ENCODE assay signal across 25 cellular contexts in genomic region chr16:1734816-1735215, GRCh38.
"Had no signal": no experiment of that assay in that cellular context is flagged by ENCODE, and none has a peak within 500 bp of the region (broad histone marks: within the 10 kb centered on the region; RNA-seq: fewer than 3 reads in every experiment).

No MANE protein-coding gene starts in this region.

- H3K36me3 Mint-ChIP-seq: activated CD4-positive, alpha-beta memory T cell treated with anti-CD3 and anti-CD28 coated beads for 36 hours; activated naive CD4-positive, alpha-beta T cell treated with anti-CD3 and anti-CD28 coated beads, Interleukin-2, amount 50 U/mL, for 72 hours had no signal

- H3K9me2 ChIP-seq: SK-N-SH had no signal

- H3K9me3 Mint-ChIP-seq: activated CD4-positive, alpha-beta memory T cell treated with anti-CD3 and anti-CD28 coated beads for 36 hours; activated CD4-positive, alpha-beta T cell treated with anti-CD3 and anti-CD28 coated beads, Interleukin-2, amount 10 ng/mL, durations not matched to agents 7 days and 5 days; activated naive CD4-positive, alpha-beta T cell treated with anti-CD3 and anti-CD28 coated beads, Interleukin-2, amount 50 U/mL, for 72 hours; activated naive CD8-positive, alpha-beta T cell treated with anti-CD3 and anti-CD28 coated beads, Interleukin-2, amount 50 U/mL, for 24 hours; brain; central memory CD8-positive, alpha-beta T cell had no signal

- H3K27ac ChIP-seq: KMS-11, SJCRH30, VCaP had no signal

- ATAC-seq: activated naive CD4-positive, alpha-beta T cell treated with anti-CD3 and anti-CD28 coated beads, Interleukin-2, amount 50 U/mL, for 72 hours; activated naive CD8-positive, alpha-beta T cell treated with anti-CD3 and anti-CD28 coated beads, Interleukin-2, amount 50 U/mL, for 24 hours had no signal

- H3K4me1 Mint-ChIP-seq: activated CD4-positive, alpha-beta T cell treated with anti-CD3 and anti-CD28 coated beads, Interleukin-2, amount 10 ng/mL, durations not matched to agents 7 days and 5 days; activated naive CD8-positive, alpha-beta T cell treated with anti-CD3 and anti-CD28 coated beads, Interleukin-2, amount 50 U/mL, for 24 hours; brain; central memory CD8-positive, alpha-beta T cell had no signal

- H3K27me3 Mint-ChIP-seq: activated CD4-positive, alpha-beta memory T cell treated with anti-CD3 and anti-CD28 coated beads for 36 hours; activated CD4-positive, alpha-beta T cell treated with anti-CD3 and anti-CD28 coated beads, Interleukin-2, amount 10 ng/mL, durations not matched to agents 7 days and 5 days; activated naive CD8-positive, alpha-beta T cell treated with anti-CD3 and anti-CD28 coated beads, Interleukin-2, amount 50 U/mL, for 24 hours; brain; central memory CD8-positive, alpha-beta T cell had no signal

- DNase-seq: activated CD4-positive, alpha-beta memory T cell treated with anti-CD3 and anti-CD28 coated beads for 36 hours; activated CD4-positive, alpha-beta T cell treated with anti-CD3 and anti-CD28 coated beads, Interleukin-2, amount 10 ng/mL, durations not matched to agents 7 days and 5 days; activated CD4-positive, CD25-positive, alpha-beta regulatory T cell; activated CD8-positive, alpha-beta memory T cell treated with anti-CD3 and anti-CD28 coated beads, Interleukin-2, amount 50 U/mL, for 4 hours; activated naive CD4-positive, alpha-beta T cell treated with Interleukin-2 at 50 U/mL for 16 hours; activated naive CD8-positive, alpha-beta T cell treated with anti-CD3 and anti-CD28 coated beads, Interleukin-2, amount 50 U/mL, for 24 hours; amniotic stem cell; NCI-H1092 treated with DMSO at 0.1 percent for 48 hours; NCI-H1417 treated with DMSO at 0.1 percent for 48 hours; NCI-H1694; NCI-H2029; NCI-H2107; NCI-H2171 treated with DMSO at 0.1 percent for 48 hours; NCI-H226; NCI-H510A; NCI-H526 treated with DMSO at 0.1 percent for 48 hours; NCI-H82; SJCRH30; SK-N-SH; T-helper 1 cell had no signal

- H3K4me2 ChIP-seq: KMS-11, SK-N-SH had no signal

- H3K4me3 Mint-ChIP-seq: activated CD4-positive, alpha-beta memory T cell treated with anti-CD3 and anti-CD28 coated beads for 36 hours; activated CD4-positive, alpha-beta T cell treated with anti-CD3 and anti-CD28 coated beads, Interleukin-2, amount 10 ng/mL, durations not matched to agents 7 days and 5 days; activated naive CD8-positive, alpha-beta T cell treated with anti-CD3 and anti-CD28 coated beads, Interleukin-2, amount 50 U/mL, for 24 hours; brain; central memory CD8-positive, alpha-beta T cell had no signal

- H3K27me3 ChIP-seq: SJCRH30 had no signal

- H3K27ac Mint-ChIP-seq: activated CD4-positive, alpha-beta memory T cell treated with anti-CD3 and anti-CD28 coated beads for 36 hours; activated CD4-positive, alpha-beta T cell treated with anti-CD3 and anti-CD28 coated beads, Interleukin-2, amount 10 ng/mL, durations not matched to agents 7 days and 5 days; activated naive CD4-positive, alpha-beta T cell treated with anti-CD3 and anti-CD28 coated beads, Interleukin-2, amount 50 U/mL, for 72 hours; activated naive CD8-positive, alpha-beta T cell treated with anti-CD3 and anti-CD28 coated beads, Interleukin-2, amount 50 U/mL, for 24 hours had no signal

- H3K4me3 ChIP-seq: SJCRH30 had no signal

- H3K4me1 ChIP-seq: SJCRH30 had no signal
